ENCODE assay signal across 11 cellular contexts in the genomic region with DNA sequence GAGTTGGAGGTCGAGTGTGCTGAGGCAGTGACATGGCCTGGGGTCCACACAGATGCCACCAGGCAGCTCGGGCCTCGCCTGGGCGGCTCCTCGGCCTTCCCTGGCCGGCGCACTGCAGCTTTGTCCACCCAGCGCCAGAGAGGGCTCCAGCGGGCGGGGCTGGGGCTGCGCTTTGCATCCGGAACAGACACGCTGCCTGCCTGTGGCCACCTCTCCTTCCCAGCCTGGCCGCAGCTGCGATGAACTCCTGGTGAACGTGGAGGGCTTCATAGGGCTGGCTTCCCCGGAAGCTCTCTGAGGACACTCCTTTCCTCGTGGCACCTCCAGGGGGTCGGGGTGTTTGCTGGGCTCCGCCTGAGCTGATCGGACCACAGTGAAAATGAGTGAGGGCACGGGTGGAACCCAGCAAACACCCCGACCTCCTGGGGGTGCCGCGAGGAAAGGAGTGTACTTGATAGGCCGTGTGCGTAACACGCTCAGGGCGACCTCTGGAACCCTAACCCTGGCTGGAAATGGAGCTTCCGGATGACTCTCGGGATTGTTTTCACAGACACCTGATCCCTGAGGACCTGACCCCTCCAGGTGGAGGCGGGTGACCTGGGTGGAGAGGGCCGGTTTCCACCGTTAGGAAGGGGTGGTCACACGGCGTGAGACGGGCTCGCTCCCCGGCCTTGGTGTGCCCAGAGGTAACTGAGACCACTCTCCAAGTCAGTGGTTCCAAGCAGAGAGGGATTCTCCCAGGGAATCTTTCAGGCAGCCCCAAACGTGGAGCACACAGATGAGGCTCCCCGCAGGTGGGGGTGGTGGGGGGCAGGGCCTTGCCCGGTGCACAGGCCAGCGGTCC. TPM values are rescaled to one million over a fixed set of nuclear protein-coding genes. Genes with fewer than 3 reads are reported as not detected.
A peak's percentile ranks its signal among the peaks of the same experiment; 100 is the strongest.
DNase-seq lines count a peak whose midpoint lies in the region; ATAC-seq and TF ChIP-seq lines count a peak whose summit lies in the region.
"Had no signal": no experiment of that assay in that cellular context is flagged by ENCODE, and none has a peak within 500 bp of the region (broad histone marks: within the 10 kb centered on the region; RNA-seq: fewer than 3 reads in every experiment).

No MANE protein-coding gene starts in this region.

- H3K4me3 Mint-ChIP-seq in neural progenitor cell (no peak overlapping the region), immature natural killer cell (no peak overlapping the region)

- H3K27me3 ChIP-seq in fibroblast of lung (ENCODE audit: control insufficient read depth, insufficient read depth, low read length), result peaks cover 4% of the 10 kb centered on the region
- H3K27me3 ChIP-seq in neural progenitor cell, result no peaks in the 10 kb centered on the region
- no peaks in the 10 kb centered on the region for H3K27me3 ChIP-seq in effector memory CD4-positive, alpha-beta T cell (replicated peaks; ENCODE audit: control insufficient read depth, insufficient read depth, low read length, poor library complexity, severe bottlenecking)

- DNase-seq in Right ventricle myocardium inferior (ENCODE audit: missing footprints) (peak; percentile 73), cardiac septum (ENCODE audit: low spot score) (no peak), fibroblast of lung (ENCODE audit: low read depth in 2 of 2) (peak in 1 of 2 donors; percentile 12), neural progenitor cell (ENCODE audit: low spot score) (peak; percentile 66), immature natural killer cell (no peak), NCI-H1694 treated with DMSO at 0.1 percent for 48 hours (lab: John Stamatoyannopoulos, UW) (no peak), NCI-H1930 (lab: John Stamatoyannopoulos, UW) (no peak)
- no peak for DNase-seq in effector memory CD4-positive, alpha-beta T cell
- DNase-seq: activated CD4-positive, alpha-beta T cell treated with anti-CD3 and anti-CD28 coated beads, Interleukin-2, amount 50 U/mL, for 1 hour had no signal

- H3F3A ChIP-seq in neural progenitor cell (ENCODE audit: low read depth), result peaks cover 9% of the 10 kb centered on the region

- no peak for TF ChIP-seq CTCF in fibroblast of lung (conservative IDR thresholded peaks at IDR 0.05 in 1 of 2, IDR thresholded peaks at IDR 0.05 in 1 of 2; ENCODE audit: low read depth in 1 of 2, low read length in 2 of 2)
- TF ChIP-seq CTCF in neural progenitor cell (IDR thresholded peaks at IDR 0.05), result no peak

- H3K36me3 ChIP-seq in fibroblast of lung (ENCODE audit: control insufficient read depth, insufficient read depth, low read length) (no peaks in the 10 kb centered on the region), neural progenitor cell (no peaks in the 10 kb centered on the region)
- H3K36me3 ChIP-seq in effector memory CD4-positive, alpha-beta T cell (ENCODE audit: control insufficient read depth, insufficient read depth, low read length), result no peaks in the 10 kb centered on the region
- H3K36me3 ChIP-seq: neutrophil had no signal

- H3K36me3 Mint-ChIP-seq in neural progenitor cell (no peaks in the 10 kb centered on the region), immature natural killer cell (no peaks in the 10 kb centered on the region)

- H3K9ac ChIP-seq in fibroblast of lung (ENCODE audit: insufficient read depth, low read length) (peak overlapping the region; percentile 53), neural progenitor cell (no peak overlapping the region)

- H3K4me3 ChIP-seq in fibroblast of lung (replicated peaks in 1 of 4; ENCODE audit: control extremely low read depth in 1 of 4, insufficient read depth in 1 of 4, low read depth in 3 of 4, low read length in 4 of 4) (peak overlapping the region in 1 of 4 experiments; percentile 38), neural progenitor cell (no peak overlapping the region)
- H3K4me3 ChIP-seq in effector memory CD4-positive, alpha-beta T cell (ENCODE audit: insufficient read depth, low read depth, low read length, poor library complexity, severe bottlenecking), result no peak overlapping the region

- H3K9me3 ChIP-seq in fibroblast of lung (ENCODE audit: control insufficient read depth, insufficient read depth, low read depth, low read length) (no peaks in the 10 kb centered on the region), neural progenitor cell (ENCODE audit: low read depth) (no peaks in the 10 kb centered on the region)
- no peaks in the 10 kb centered on the region for H3K9me3 ChIP-seq in effector memory CD4-positive, alpha-beta T cell (ENCODE audit: control insufficient read depth, low read length)
- H3K9me3 ChIP-seq: neutrophil had no signal

- H3K4me2 ChIP-seq in fibroblast of lung (ENCODE audit: extremely low read depth, insufficient read depth, low read length) (peak overlapping the region; percentile 62), neural progenitor cell (no peak overlapping the region)

- H3K27me3 Mint-ChIP-seq in neural progenitor cell (ENCODE audit: insufficient read depth, low read depth) (peaks cover 4% of the 10 kb centered on the region), immature natural killer cell (ENCODE audit: low read depth in 3 of 3) (peaks cover 6 to 11% (median 10%) of the 10 kb centered on the region in 3 donors)

- ATAC-seq in Right ventricle myocardium inferior, result peak; percentile 68

- H2AFZ ChIP-seq in fibroblast of lung (ENCODE audit: low read length), result peak overlapping the region; percentile 76
- H2AFZ ChIP-seq in neural progenitor cell (replicated peaks), result no peak overlapping the region

- H3K4me1 Mint-ChIP-seq in neural progenitor cell (peaks cover 22% of the 10 kb centered on the region), immature natural killer cell (peaks cover 0 to 7% of the 10 kb centered on the region in 2 donors)

- intact Hi-C loops in Right ventricle myocardium inferior (cut with DNase I) (no loop called here), cardiac septum (cut with DNase I) (no loop called here)

- peaks cover 3% of the 10 kb centered on the region for H3K4me1 ChIP-seq in fibroblast of lung (ENCODE audit: control insufficient read depth, extremely low read depth, insufficient read depth, low read length)
- peaks cover 19% of the 10 kb centered on the region for H3K4me1 ChIP-seq in neural progenitor cell
- no peaks in the 10 kb centered on the region for H3K4me1 ChIP-seq in effector memory CD4-positive, alpha-beta T cell (ENCODE audit: control insufficient read depth, insufficient read depth, low read length, poor library complexity, severe bottlenecking)

- H3K27ac ChIP-seq in fibroblast of lung (ENCODE audit: insufficient read depth, low read length) (peak overlapping the region; percentile 14), neural progenitor cell (no peak overlapping the region)
- no peak overlapping the region for H3K27ac ChIP-seq in effector memory CD4-positive, alpha-beta T cell (ENCODE audit: insufficient read depth, low read length, poor library complexity, severe bottlenecking)
- H3K27ac ChIP-seq: neutrophil, RWPE1 had no signal

- H3K9me3 Mint-ChIP-seq in neural progenitor cell (no peaks in the 10 kb centered on the region), immature natural killer cell (no peaks in the 10 kb centered on the region)

- H3K27ac Mint-ChIP-seq in neural progenitor cell (no peak overlapping the region), immature natural killer cell (no peak overlapping the region)

- no peaks in the 10 kb centered on the region for H4K20me1 ChIP-seq in fibroblast of lung (ENCODE audit: control insufficient read depth, extremely low read depth, insufficient read depth, low read length)
- H4K20me1 ChIP-seq in neural progenitor cell (ENCODE audit: low read depth), result no peaks in the 10 kb centered on the region

- H3K79me2 ChIP-seq in fibroblast of lung (ENCODE audit: control insufficient read depth, insufficient read depth, low read length) (no peaks in the 10 kb centered on the region), neural progenitor cell (ENCODE audit: low read depth) (no peaks in the 10 kb centered on the region)

RNA-seq across cellular contexts. Expression of a gene that starts 31.8 kb away (rescaled TPM):
- total RNA-seq in Right ventricle myocardium inferior (91.1 TPM), cardiac septum (42.6 TPM), fibroblast of lung (14.6 and 14.9 TPM in 2 replicates), neural progenitor cell (ENCODE audit: low replicate concordance) (11.6 and 25.5 TPM in 2 replicates)
- polyA plus RNA-seq in fibroblast of lung (11.5 and 13.3 TPM in 2 replicates), immature natural killer cell (1 to 10 TPM; 1.0 to 4.4 (median 1.9) TPM)
- 29.3 and 35.2 TPM in 2 replicates for polyA plus RNA-seq in fibroblast of lung (2012)
- polyA minus RNA-seq in fibroblast of lung (ENCODE audit: low replicate concordance), result 56.4 and 59.1 TPM in 2 replicates

Comparison
In these comparisons a context has a peak if more than half of its experiments do, and no peak if none do; other contexts are left out.
1. DNase-seq: peak in Right ventricle myocardium inferior (single experiment) and neural progenitor cell (single experiment); none in cardiac septum (single experiment), immature natural killer cell (0 of 3), NCI-H1694 treated with DMSO at 0.1 percent for 48 hours (single experiment), effector memory CD4-positive, alpha-beta T cell (0 of 3) and NCI-H1930 (0 of 2).